Comparison of ENCODE assay signal across 8 cellular contexts in the genomic region with DNA sequence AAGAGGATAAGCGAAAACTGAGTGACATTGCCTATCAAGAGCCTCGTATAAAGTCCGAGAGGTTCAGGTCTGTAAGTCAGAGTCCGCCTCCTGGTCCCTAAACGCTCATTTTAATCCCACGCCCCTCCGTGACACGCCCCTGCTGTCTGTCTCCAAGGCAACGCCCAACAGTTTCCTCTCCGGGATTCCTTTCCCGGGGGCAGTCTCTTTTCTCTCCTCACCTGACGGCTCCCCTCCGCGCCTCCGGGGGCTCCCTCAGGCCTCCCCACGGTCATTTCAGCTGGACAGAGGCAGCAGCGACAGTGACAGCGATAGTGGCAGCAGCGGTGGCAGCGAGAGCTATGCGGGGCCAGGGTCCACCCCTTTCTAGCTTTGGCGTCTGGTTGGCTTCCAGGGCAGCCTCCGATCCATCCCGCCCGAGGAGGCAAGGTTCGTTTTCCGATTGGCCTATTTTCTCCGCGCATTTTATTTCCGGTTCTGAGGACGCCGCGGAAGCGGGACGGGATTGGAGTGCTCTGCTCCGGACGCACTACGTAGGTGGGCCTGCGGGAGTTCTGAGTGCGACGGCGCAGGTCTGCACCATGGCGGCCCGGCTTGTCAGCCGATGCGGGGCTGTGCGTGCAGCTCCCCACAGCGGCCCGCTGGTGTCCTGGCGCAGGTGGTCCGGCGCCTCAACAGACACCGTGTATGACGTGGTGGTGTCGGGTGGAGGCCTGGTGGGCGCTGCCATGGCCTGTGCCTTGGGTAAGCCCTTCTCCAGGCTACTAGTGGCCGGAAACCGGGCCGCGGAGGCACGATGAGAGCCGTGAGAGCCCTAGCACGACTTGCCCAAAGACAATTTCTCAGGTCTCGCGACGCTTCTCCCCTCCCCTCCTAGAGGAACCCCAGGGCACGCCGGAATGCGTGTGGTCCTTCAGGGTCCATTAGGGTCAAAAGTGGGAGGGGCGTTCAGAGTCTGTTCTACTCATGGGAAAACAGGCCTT. TPM values are rescaled to one million over a fixed set of nuclear protein-coding genes. Genes with fewer than 3 reads are reported as not detected.
DNase-seq lines count a peak whose midpoint lies in the region; ATAC-seq and TF ChIP-seq lines count a peak whose summit lies in the region.

A gene (plus strand): TSS at position 551 of the 983 bp plus-strand sequence. CDS start 31 bp downstream, at position 582.
A gene with protein sequence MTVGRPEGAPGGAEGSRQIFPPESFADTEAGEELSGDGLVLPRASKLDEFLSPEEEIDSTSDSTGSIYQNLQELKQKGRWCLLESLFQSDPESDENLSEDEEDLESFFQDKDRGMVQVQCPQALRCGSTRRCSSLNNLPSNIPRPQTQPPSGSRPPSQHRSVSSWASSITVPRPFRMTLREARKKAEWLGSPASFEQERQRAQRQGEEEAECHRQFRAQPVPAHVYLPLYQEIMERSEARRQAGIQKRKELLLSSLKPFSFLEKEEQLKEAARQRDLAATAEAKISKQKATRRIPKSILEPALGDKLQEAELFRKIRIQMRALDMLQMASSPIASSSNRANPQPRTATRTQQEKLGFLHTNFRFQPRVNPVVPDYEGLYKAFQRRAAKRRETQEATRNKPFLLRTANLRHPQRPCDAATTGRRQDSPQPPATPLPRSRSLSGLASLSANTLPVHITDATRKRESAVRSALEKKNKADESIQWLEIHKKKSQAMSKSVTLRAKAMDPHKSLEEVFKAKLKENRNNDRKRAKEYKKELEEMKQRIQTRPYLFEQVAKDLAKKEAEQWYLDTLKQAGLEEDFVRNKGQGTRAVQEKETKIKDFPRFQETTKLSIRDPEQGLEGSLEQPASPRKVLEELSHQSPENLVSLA (minus strand): TSS at position 343 of the 983 bp plus-strand sequence. CDS start 68 bp downstream, at position 275.

- no peaks in the 10 kb centered on the region for H3K9me2 ChIP-seq in Karpas-422 (replicated peaks; ENCODE audit: insufficient read depth, low read length)

- peaks cover 34% of the 10 kb centered on the region for H3K79me2 ChIP-seq in Karpas-422 (ENCODE audit: low read length)

- H4K20me1 ChIP-seq in Karpas-422 (ENCODE audit: insufficient read depth, low read depth, low read length), result no peaks in the 10 kb centered on the region

- POLR2A ChIA-PET in naive thymus-derived CD8-positive, alpha-beta T cell (lab: Charles Lee), result interaction anchor here (0.8 to 1.7 kb wide), 7 partner anchors 9 to 459 kb away, joined by 3 to 5 read pairs (median 3); a partner anchor contains a TSS

- peaks cover 21% of the 10 kb centered on the region for H3K4me1 ChIP-seq in Karpas-422 (ENCODE audit: low read length)

- no peaks in the 10 kb centered on the region for H3K9me3 ChIP-seq in Karpas-422 (ENCODE audit: low read length)

- no peaks in the 10 kb centered on the region for H3K9me3 Mint-ChIP-seq in activated T-helper 17 cell treated with anti-CD3 and anti-CD28 coated beads, Interleukin-2, amount 50 U/mL, for 72 hours
- H3K9me3 Mint-ChIP-seq in naive thymus-derived CD8-positive, alpha-beta T cell, result no peaks in the 10 kb centered on the region

- H3K9ac ChIP-seq in Karpas-422 (ENCODE audit: low read length), result peak within 1 kb of the TSS; percentile 76

- peak within 1 kb of the TSS; percentile 95 for H3K27ac Mint-ChIP-seq in activated T-helper 17 cell treated with anti-CD3 and anti-CD28 coated beads, Interleukin-2, amount 50 U/mL, for 72 hours
- H3K27ac Mint-ChIP-seq in naive thymus-derived CD8-positive, alpha-beta T cell, result peak within 1 kb of the TSS; percentile 91 to 99 (median 97)

- H3K27me3 ChIP-seq in Karpas-422 (ENCODE audit: low read length), result no peaks in the 10 kb centered on the region

- DNase-seq in Daoy (ENCODE audit: low read depth), result peak; percentile 98
- DNase-seq in Karpas-422, result peak; percentile 100
- DNase-seq in RKO (ENCODE audit: low spot score), result peak; percentile 96
- peak; percentile 95 for DNase-seq in fibroblast of mammary gland (ENCODE audit: low read depth)
- DNase-seq in naive thymus-derived CD8-positive, alpha-beta T cell, result peak; percentile 82 to 96 (median 94)
- peak; percentile 89 to 97 (median 94) for DNase-seq in stimulated activated naive CD4-positive, alpha-beta T cell (lab: John Stamatoyannopoulos, UW)

- H3K4me3 Mint-ChIP-seq in activated T-helper 17 cell treated with anti-CD3 and anti-CD28 coated beads, Interleukin-2, amount 50 U/mL, for 72 hours, result peak within 1 kb of the TSS; percentile 98
- H3K4me3 Mint-ChIP-seq in naive thymus-derived CD8-positive, alpha-beta T cell, result peak within 1 kb of the TSS; percentile 92 to 100 (median 98)

- H3K4me2 ChIP-seq in Karpas-422 (ENCODE audit: low read depth, low read length, poor library complexity, severe bottlenecking), result peak within 1 kb of the TSS; percentile 77

- no peak for TF ChIP-seq CTCF in fibroblast of mammary gland (conservative IDR thresholded peaks at IDR 0.05; ENCODE audit: control insufficient read depth, insufficient read depth, low read depth, low read length)

- ATAC-seq in GM21825 (IDR thresholded peaks at IDR 0.05; ENCODE audit: unreplicated experiment), result peak; percentile 87
- ATAC-seq in activated T-helper 17 cell treated with anti-CD3 and anti-CD28 coated beads, Interleukin-2, amount 50 U/mL, for 72 hours (replicated peaks), result peak; percentile 95
- ATAC-seq in naive thymus-derived CD8-positive, alpha-beta T cell, result peak; percentile 91 to 92

- H3K4me3 ChIP-seq in Karpas-422 (ENCODE audit: low read length), result peak within 1 kb of the TSS; percentile 88
- H3K4me3 ChIP-seq in fibroblast of mammary gland (ENCODE audit: control insufficient read depth, low read depth, low read length), result peak within 1 kb of the TSS; percentile 97

- no peaks in the 10 kb centered on the region for H3K4me1 Mint-ChIP-seq in activated T-helper 17 cell treated with anti-CD3 and anti-CD28 coated beads, Interleukin-2, amount 50 U/mL, for 72 hours
- peaks cover 5 to 27% (median 18%) of the 10 kb centered on the region in 4 donors for H3K4me1 Mint-ChIP-seq in naive thymus-derived CD8-positive, alpha-beta T cell

- no peaks in the 10 kb centered on the region for H3K27me3 Mint-ChIP-seq in activated T-helper 17 cell treated with anti-CD3 and anti-CD28 coated beads, Interleukin-2, amount 50 U/mL, for 72 hours
- H3K27me3 Mint-ChIP-seq in naive thymus-derived CD8-positive, alpha-beta T cell, result no peaks in the 10 kb centered on the region

- peak within 1 kb of the TSS; percentile 96 for H2AFZ ChIP-seq in Karpas-422 (ENCODE audit: low read length)

- peaks cover 23% of the 10 kb centered on the region for H3K36me3 Mint-ChIP-seq in activated T-helper 17 cell treated with anti-CD3 and anti-CD28 coated beads, Interleukin-2, amount 50 U/mL, for 72 hours (ENCODE audit: low read depth)
- peaks cover 0 to 27% (median 3%) of the 10 kb centered on the region in 3 donors for H3K36me3 Mint-ChIP-seq in naive thymus-derived CD8-positive, alpha-beta T cell

- peaks cover 14% of the 10 kb centered on the region; the same call in 1 of the 2 replicates for H3K36me3 ChIP-seq in Karpas-422 (ENCODE audit: insufficient read depth, low read length)

- H3K27ac ChIP-seq in Karpas-422 (ENCODE audit: low read length), result peak within 1 kb of the TSS; percentile 60

RNA-seq across cellular contexts. Expression of the first gene that starts in this region (rescaled TPM):
- total RNA-seq in Daoy (2014; rRNA removed; shearing (Covaris generic)), result 39.6 and 44.1 TPM in 2 replicates
- 45.2 and 48.8 TPM in 2 replicates for total RNA-seq in Karpas-422 (2014; rRNA removed; shearing (Covaris generic); ENCODE audit: low replicate concordance)
- total RNA-seq in activated T-helper 17 cell treated with anti-CD3 and anti-CD28 coated beads, Interleukin-2, amount 50 U/mL, for 72 hours, result 10 to 100 TPM; 20.6 to 22.6 TPM
- 10 to 100 TPM; 48.2 to 48.8 TPM for total RNA-seq in naive thymus-derived CD8-positive, alpha-beta T cell
- polyA plus RNA-seq in naive thymus-derived CD8-positive, alpha-beta T cell, result 10 to 100 TPM; 17.1 to 23.6 (median 18.6) TPM

RNA-seq across cellular contexts. Expression of the second gene that starts in this region (rescaled TPM):
- 3.5 and 4.3 TPM in 2 replicates for total RNA-seq in Daoy (2014; rRNA removed; shearing (Covaris generic))
- total RNA-seq in Karpas-422 (2014; rRNA removed; shearing (Covaris generic); ENCODE audit: low replicate concordance), result 4.1 and 5.8 TPM in 2 replicates
- total RNA-seq in activated T-helper 17 cell treated with anti-CD3 and anti-CD28 coated beads, Interleukin-2, amount 50 U/mL, for 72 hours, result 1 to 10 TPM; 1.7 to 3.2 TPM
- 1 to 10 TPM; 5.0 to 5.1 TPM for total RNA-seq in naive thymus-derived CD8-positive, alpha-beta T cell
- polyA plus RNA-seq in naive thymus-derived CD8-positive, alpha-beta T cell, result 1 to 10 TPM in 2 of 3 donors, under 1 TPM in 1; 0.92 to 2.5 (median 1.7) TPM

Comparison
In these comparisons a context has a peak if more than half of its experiments do, and no peak if none do; other contexts are left out.
1. Peak in every context shown above with its lines: DNase-seq, ATAC-seq, H3K4me3 ChIP-seq and H3K27ac ChIP-seq.